2 cellular contexts compared by ENCODE assay signal in genomic region chr10:34791947-34792346, GRCh38.
TF ChIP-seq lines count a peak whose summit lies in the region.

No MANE protein-coding gene starts in this region.

TF ChIP-seq in HCT116, 20 proteins besides CTCF, POLR2A, EP300 and RAD21:
- no peak for TF ChIP-seq REST (IDR thresholded peaks at IDR 0.05; ENCODE audit: low read depth)
- TF ChIP-seq FOSL1 (IDR thresholded peaks at IDR 0.05; ENCODE audit: low read depth) = no peak
- TF ChIP-seq EGR1 (IDR thresholded peaks at IDR 0.05; ENCODE audit: low read depth) = no peak
- TF ChIP-seq ATF3 (IDR thresholded peaks at IDR 0.05) = no peak
- TF ChIP-seq JUND (IDR thresholded peaks at IDR 0.05) = no peak
- no peak for TF ChIP-seq SIN3A (IDR thresholded peaks at IDR 0.05; ENCODE audit: low read depth)
- no peak for TF ChIP-seq ZBTB33 (IDR thresholded peaks at IDR 0.05; ENCODE audit: extremely low read depth, insufficient replicate concordance, low read length)
- TF ChIP-seq EZH2phosphoT487 (IDR thresholded peaks at IDR 0.05; ENCODE audit: borderline replicate concordance) = no peak

TF ChIP-seq in GM12878, 131 proteins besides CTCF, POLR2A, EP300 and RAD21:
- TF ChIP-seq CHD2 (IDR thresholded peaks at IDR 0.05; ENCODE audit: borderline replicate concordance, low read depth, low read length) = no peak
- no peak for TF ChIP-seq TAF1 (IDR thresholded peaks at IDR 0.05; ENCODE audit: borderline replicate concordance, low read depth, low read length)
- TF ChIP-seq FOXK2 (IDR thresholded peaks at IDR 0.05) = no peak
- TF ChIP-seq BHLHE40 (IDR thresholded peaks at IDR 0.05; ENCODE audit: borderline replicate concordance in 1 of 2, low read depth in 2 of 2, low read length in 1 of 2) = peak in 1 of 2 experiments; percentile 62; a peak in 2 of 4 replicates
- no peak for TF ChIP-seq ZNF592 (IDR thresholded peaks at IDR 0.05)
TF ChIP-seq in GM12878: peak in this region for 1.
